20 cellular contexts compared by ENCODE assay signal in the genomic region with DNA sequence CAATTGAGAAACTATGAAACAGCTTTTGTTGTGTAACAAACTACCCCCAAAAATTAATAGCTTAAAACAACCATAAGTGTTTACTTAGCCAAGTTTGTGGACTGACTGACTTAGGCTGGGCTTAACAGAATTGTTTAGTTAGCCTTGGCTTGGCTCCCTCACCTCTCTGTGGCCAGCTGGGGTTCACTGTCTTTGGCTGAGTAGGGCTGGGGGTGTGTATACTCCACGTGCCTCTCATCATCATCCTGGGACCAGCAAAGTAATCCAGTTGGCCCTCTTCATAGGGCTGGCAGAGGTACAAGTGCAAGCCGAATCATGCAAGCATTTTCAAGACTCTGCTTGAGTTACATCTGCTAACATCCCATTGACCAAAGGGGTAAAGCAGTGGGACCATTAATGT.
"Had no signal": no experiment of that assay in that cellular context is flagged by ENCODE, and none has a peak within 500 bp of the region (broad histone marks: within the 10 kb centered on the region; RNA-seq: fewer than 3 reads in every experiment).

No MANE protein-coding gene starts in this region.

- H3K27me3 ChIP-seq: body of pancreas had no signal

- H3K4me3 Mint-ChIP-seq: activated CD4-positive, alpha-beta T cell treated with anti-CD3 and anti-CD28 coated beads, Interleukin-2, amount 10 ng/mL, durations not matched to agents 7 days and 5 days; activated CD8-positive, alpha-beta T cell treated with anti-CD3 and anti-CD28 coated beads for 36 hours; activated naive CD4-positive, alpha-beta T cell treated with anti-CD3 and anti-CD28 coated beads, Interleukin-2, amount 50 U/mL, for 24 hours; activated T-helper 1 cell treated with anti-CD3 and anti-CD28 coated beads, Interleukin-12 subunit alpha, Interleukin-12 subunit beta, Interleukin-2, Interleukin-4 antibody, amounts not matched to agents 30 ng/mL and 10 ng/mL and 1 ng/mL, durations not matched to agents 14 hours and 24 hours and 36 hours; dendritic cell treated with granulocyte-macrophage colony-stimulating factor and Interleukin-4, amounts not matched to agents 40 ng/mL and 50 ng/mL, for 4 days; mesothelial cell of epicardium; natural killer cell treated with Interleukin-12 subunit alpha and Interleukin-12 subunit beta and Interleukin-15 and Interleukin-18, amount 100 ng/mL, for 72 hours; T-helper 2 cell treated with Interferon-gamma antibody and Interleukin-4, amounts not matched to agents 5 μg/mL and 100 μg/mL, for 36 hours had no signal

- H3K9me3 Mint-ChIP-seq: activated CD8-positive, alpha-beta T cell treated with anti-CD3 and anti-CD28 coated beads for 36 hours; activated T-helper 1 cell treated with anti-CD3 and anti-CD28 coated beads, Interleukin-12 subunit alpha, Interleukin-12 subunit beta, Interleukin-2, Interleukin-4 antibody, amounts not matched to agents 30 ng/mL and 10 ng/mL and 1 ng/mL, durations not matched to agents 14 hours and 24 hours and 36 hours; dendritic cell treated with granulocyte-macrophage colony-stimulating factor and Interleukin-4, amounts not matched to agents 40 ng/mL and 50 ng/mL, for 4 days; mesothelial cell of epicardium had no signal

- H3K4me1 ChIP-seq: body of pancreas had no signal

- H3K27ac Mint-ChIP-seq: activated CD4-positive, alpha-beta T cell treated with anti-CD3 and anti-CD28 coated beads, Interleukin-2, amount 10 ng/mL, durations not matched to agents 7 days and 5 days; activated CD8-positive, alpha-beta T cell treated with anti-CD3 and anti-CD28 coated beads for 36 hours; activated naive CD4-positive, alpha-beta T cell treated with anti-CD3 and anti-CD28 coated beads, Interleukin-2, amount 50 U/mL, for 24 hours; activated T-helper 1 cell treated with anti-CD3 and anti-CD28 coated beads, Interleukin-12 subunit alpha, Interleukin-12 subunit beta, Interleukin-2, Interleukin-4 antibody, amounts not matched to agents 30 ng/mL and 10 ng/mL and 1 ng/mL, durations not matched to agents 14 hours and 24 hours and 36 hours; dendritic cell treated with granulocyte-macrophage colony-stimulating factor and Interleukin-4, amounts not matched to agents 40 ng/mL and 50 ng/mL, for 4 days; mesothelial cell of epicardium; natural killer cell treated with Interleukin-12 subunit alpha and Interleukin-12 subunit beta and Interleukin-15 and Interleukin-18, amount 100 ng/mL, for 72 hours; progenitor cell of endocrine pancreas; T-helper 2 cell treated with Interferon-gamma antibody and Interleukin-4, amounts not matched to agents 5 μg/mL and 100 μg/mL, for 36 hours had no signal

- DNase-seq: activated CD4-positive, alpha-beta T cell treated with anti-CD3 and anti-CD28 coated beads, Interleukin-2, amount 10 ng/mL, durations not matched to agents 7 days and 5 days; activated CD4-positive, CD25-positive, alpha-beta regulatory T cell treated with anti-CD3 and anti-CD28 coated beads, Interleukin-2, amount 50 U/mL, for 72 hours; activated CD8-positive, alpha-beta T cell treated with anti-CD3 and anti-CD28 coated beads for 36 hours; activated gamma-delta T cell treated with Interleukin-2 at 50 U/mL for 16 hours; anterior cingulate cortex; body of pancreas; effector CD4-positive, alpha-beta T cell; foreskin melanocyte; kidney; retina; stimulated activated CD4-positive, alpha-beta T cell treated with anti-CD3 and anti-CD28 coated beads, Interleukin-4, amount 100 ng/mL, for 24 hours; stimulated activated naive CD4-positive, alpha-beta T cell treated with Interleukin-2 at 50 U/mL for 16 hours; WERI-Rb-1 had no signal

- H3K27me3 Mint-ChIP-seq: activated CD4-positive, alpha-beta T cell treated with anti-CD3 and anti-CD28 coated beads, Interleukin-2, amount 10 ng/mL, durations not matched to agents 7 days and 5 days; activated CD8-positive, alpha-beta T cell treated with anti-CD3 and anti-CD28 coated beads for 36 hours; activated naive CD4-positive, alpha-beta T cell treated with anti-CD3 and anti-CD28 coated beads, Interleukin-2, amount 50 U/mL, for 24 hours; dendritic cell treated with granulocyte-macrophage colony-stimulating factor and Interleukin-4, amounts not matched to agents 40 ng/mL and 50 ng/mL, for 4 days; natural killer cell treated with Interleukin-12 subunit alpha and Interleukin-12 subunit beta and Interleukin-15 and Interleukin-18, amount 100 ng/mL, for 72 hours had no signal

- H3K9me3 ChIP-seq: body of pancreas had no signal

- ATAC-seq: activated CD8-positive, alpha-beta T cell treated with anti-CD3 and anti-CD28 coated beads for 36 hours; body of pancreas; natural killer cell treated with Interleukin-12 subunit alpha and Interleukin-12 subunit beta and Interleukin-15 and Interleukin-18, amount 100 ng/mL, for 72 hours had no signal

- H3K4me1 Mint-ChIP-seq: activated CD4-positive, alpha-beta T cell treated with anti-CD3 and anti-CD28 coated beads, Interleukin-2, amount 10 ng/mL, durations not matched to agents 7 days and 5 days; activated naive CD4-positive, alpha-beta T cell treated with anti-CD3 and anti-CD28 coated beads, Interleukin-2, amount 50 U/mL, for 24 hours had no signal

- H3K27ac ChIP-seq: body of pancreas, WERI-Rb-1 had no signal

- H3K36me3 ChIP-seq: WERI-Rb-1 had no signal

- H3K4me3 ChIP-seq: body of pancreas had no signal

- H3K36me3 Mint-ChIP-seq: activated naive CD4-positive, alpha-beta T cell treated with anti-CD3 and anti-CD28 coated beads, Interleukin-2, amount 50 U/mL, for 24 hours; mesothelial cell of epicardium; natural killer cell treated with Interleukin-12 subunit alpha and Interleukin-12 subunit beta and Interleukin-15 and Interleukin-18, amount 100 ng/mL, for 72 hours had no signal
